ENCODE assay signal across 1 cellular context in genomic region chr1:37947364-37947763, GRCh38.
TF ChIP-seq lines count a peak whose summit lies in the region.

No MANE protein-coding gene starts in this region.

TF ChIP-seq in SK-N-SH, 30 proteins besides CTCF, POLR2A, EP300 and RAD21 (continued from another document):
- TF ChIP-seq ZBTB33 (IDR thresholded peaks at IDR 0.05; ENCODE audit: borderline replicate concordance, low read depth) (no peak), GATA2 (CRISPR knock-in tag; IDR thresholded peaks at IDR 0.05) (no peak), USF2 (IDR thresholded peaks at IDR 0.05; ENCODE audit: borderline replicate concordance, low read depth, low read length) (no peak), TEAD4 (IDR thresholded peaks at IDR 0.05; ENCODE audit: borderline replicate concordance, insufficient read depth) (no peak), SIN3A (IDR thresholded peaks at IDR 0.05; ENCODE audit: borderline replicate concordance, low read depth, low read length) (no peak), TCF12 (IDR thresholded peaks at IDR 0.05) (no peak), NFIC (IDR thresholded peaks at IDR 0.05; ENCODE audit: borderline replicate concordance) (no peak)
- TF ChIP-seq, protein P1, sequence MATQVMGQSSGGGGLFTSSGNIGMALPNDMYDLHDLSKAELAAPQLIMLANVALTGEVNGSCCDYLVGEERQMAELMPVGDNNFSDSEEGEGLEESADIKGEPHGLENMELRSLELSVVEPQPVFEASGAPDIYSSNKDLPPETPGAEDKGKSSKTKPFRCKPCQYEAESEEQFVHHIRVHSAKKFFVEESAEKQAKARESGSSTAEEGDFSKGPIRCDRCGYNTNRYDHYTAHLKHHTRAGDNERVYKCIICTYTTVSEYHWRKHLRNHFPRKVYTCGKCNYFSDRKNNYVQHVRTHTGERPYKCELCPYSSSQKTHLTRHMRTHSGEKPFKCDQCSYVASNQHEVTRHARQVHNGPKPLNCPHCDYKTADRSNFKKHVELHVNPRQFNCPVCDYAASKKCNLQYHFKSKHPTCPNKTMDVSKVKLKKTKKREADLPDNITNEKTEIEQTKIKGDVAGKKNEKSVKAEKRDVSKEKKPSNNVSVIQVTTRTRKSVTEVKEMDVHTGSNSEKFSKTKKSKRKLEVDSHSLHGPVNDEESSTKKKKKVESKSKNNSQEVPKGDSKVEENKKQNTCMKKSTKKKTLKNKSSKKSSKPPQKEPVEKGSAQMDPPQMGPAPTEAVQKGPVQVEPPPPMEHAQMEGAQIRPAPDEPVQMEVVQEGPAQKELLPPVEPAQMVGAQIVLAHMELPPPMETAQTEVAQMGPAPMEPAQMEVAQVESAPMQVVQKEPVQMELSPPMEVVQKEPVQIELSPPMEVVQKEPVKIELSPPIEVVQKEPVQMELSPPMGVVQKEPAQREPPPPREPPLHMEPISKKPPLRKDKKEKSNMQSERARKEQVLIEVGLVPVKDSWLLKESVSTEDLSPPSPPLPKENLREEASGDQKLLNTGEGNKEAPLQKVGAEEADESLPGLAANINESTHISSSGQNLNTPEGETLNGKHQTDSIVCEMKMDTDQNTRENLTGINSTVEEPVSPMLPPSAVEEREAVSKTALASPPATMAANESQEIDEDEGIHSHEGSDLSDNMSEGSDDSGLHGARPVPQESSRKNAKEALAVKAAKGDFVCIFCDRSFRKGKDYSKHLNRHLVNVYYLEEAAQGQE (IDR thresholded peaks at IDR 0.05; ENCODE audit: low read depth, low read length): no peak
